ENCODE assay signal across 9 cellular contexts in the genomic region with DNA sequence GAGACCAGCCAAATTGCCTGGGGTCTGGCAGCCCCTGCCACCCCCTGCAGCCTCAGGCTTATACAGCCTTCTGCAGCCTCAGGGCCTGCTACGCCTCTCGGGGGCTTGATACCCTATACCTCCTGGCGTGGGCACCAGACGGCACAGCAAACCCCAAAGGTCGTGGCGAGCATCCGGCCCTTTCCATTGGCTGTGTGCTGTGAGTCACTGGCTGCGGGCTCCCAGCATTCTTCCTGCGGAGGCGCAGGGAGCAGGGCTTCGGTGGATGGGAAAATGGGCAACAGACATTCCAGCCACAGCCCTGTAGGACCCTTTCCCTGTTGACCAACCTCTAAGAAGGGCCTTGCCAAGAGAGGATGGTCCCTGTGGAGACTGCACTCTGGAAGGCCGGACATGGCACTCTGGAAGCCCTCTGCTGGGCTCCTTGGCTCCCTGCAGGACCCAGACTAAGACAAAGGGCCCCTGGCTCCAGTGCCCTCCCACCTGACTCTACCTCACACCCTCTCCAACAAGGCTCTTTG. TPM values are rescaled to one million over a fixed set of nuclear protein-coding genes. Genes with fewer than 3 reads are reported as not detected.
DNase-seq lines count a peak whose midpoint lies in the region; ATAC-seq, FAIRE-seq and TF ChIP-seq lines count a peak whose summit lies in the region.
"Had no signal": no experiment of that assay in that cellular context is flagged by ENCODE, and none has a peak within 500 bp of the region (broad histone marks: within the 10 kb centered on the region; RNA-seq: fewer than 3 reads in every experiment).

No MANE protein-coding gene starts in this region.

- H3K4me3 Mint-ChIP-seq in astrocyte (ENCODE audit: unreplicated experiment) = no peak overlapping the region

- peaks cover 41% of the 10 kb centered on the region for H3K36me3 Mint-ChIP-seq in astrocyte (ENCODE audit: low read depth, unreplicated experiment)

- no peaks in the 10 kb centered on the region for H3K9me3 Mint-ChIP-seq in astrocyte (ENCODE audit: unreplicated experiment)

- no peak overlapping the region for H3K27ac Mint-ChIP-seq in astrocyte (ENCODE audit: unreplicated experiment)

- FAIRE-seq in astrocyte (lab: Jason Lieb, UNC) = no peak

- peak; percentile 19 to 50 for DNase-seq in HAP-1 (ENCODE audit: low spot score in 2 of 2)
- DNase-seq in astrocyte (ENCODE audit: low read depth) = peak; percentile 76
- DNase-seq in islet precursor cell = peak; percentile 66
- no peak for DNase-seq in cerebellum (ENCODE audit: low spot score)

- H3K79me2 ChIP-seq in astrocyte (ENCODE audit: insufficient read depth, low read length) = peaks cover 24% of the 10 kb centered on the region

- H3K4me3 ChIP-seq in HAP-1 (no peak overlapping the region), astrocyte (ENCODE audit: insufficient read depth, low read depth, low read length) (no peak overlapping the region)

- in situ Hi-C loops in HAP-1 (cut with MboI; ENCODE audit: low sequenced_read_pairs) = no loop called here

- no peak overlapping the region for H3K4me2 ChIP-seq in astrocyte (ENCODE audit: low read length)

- H3K4me1 Mint-ChIP-seq in astrocyte (ENCODE audit: low read depth, unreplicated experiment) = peaks cover 12% of the 10 kb centered on the region

- H3K4me1 ChIP-seq in HAP-1 (no peaks in the 10 kb centered on the region), astrocyte (ENCODE audit: insufficient read depth, low read length) (peaks cover 19% of the 10 kb centered on the region)

- H3K27me3 ChIP-seq in HAP-1 (ENCODE audit: low read depth) (peaks cover 7% of the 10 kb centered on the region), astrocyte (ENCODE audit: insufficient read depth, low read length) (no peaks in the 10 kb centered on the region)

- H3K36me3 ChIP-seq in HAP-1 (replicated peaks) = no peaks in the 10 kb centered on the region
- peaks cover 6% of the 10 kb centered on the region for H3K36me3 ChIP-seq in astrocyte (ENCODE audit: insufficient read depth, low read length)

- H3K27me3 Mint-ChIP-seq in astrocyte (ENCODE audit: low read depth, unreplicated experiment) = no peaks in the 10 kb centered on the region

- no peak overlapping the region for H2AFZ ChIP-seq in astrocyte (ENCODE audit: low read depth, low read length)

- H3K9me3 ChIP-seq in HAP-1 = no peaks in the 10 kb centered on the region
- H3K9me3 ChIP-seq in astrocyte (ENCODE audit: insufficient read depth, low read depth, low read length) = no peaks in the 10 kb centered on the region

- H4K20me1 ChIP-seq in astrocyte (ENCODE audit: insufficient read depth, low read length) = peaks cover 37% of the 10 kb centered on the region

- ATAC-seq in HG03342 (IDR thresholded peaks at IDR 0.05; ENCODE audit: unreplicated experiment) (no peak), HG03095 (IDR thresholded peaks at IDR 0.05; ENCODE audit: unreplicated experiment) (no peak), HG02852 (IDR thresholded peaks at IDR 0.05; ENCODE audit: unreplicated experiment) (no peak)
- ATAC-seq: esophagus mucosa had no signal

- TF ChIP-seq CTCF in 22Rv1 (IDR thresholded peaks at IDR 0.05) = peak; percentile 26; the same call in 1 of the 2 replicates
- peak; percentile 44 for TF ChIP-seq CTCF in astrocyte (IDR thresholded peaks at IDR 0.05; ENCODE audit: insufficient read depth, low read depth, low read length)

- peak overlapping the region; percentile 1 for H3K9ac ChIP-seq in astrocyte (ENCODE audit: low read length)

- H3K27ac ChIP-seq in 22Rv1 (no peak overlapping the region), astrocyte (ENCODE audit: low read depth, low read length) (peak overlapping the region; percentile 35)

RNA-seq across cellular contexts. Expression of a gene that starts 59.6 kb away (rescaled TPM):
- total RNA-seq in astrocyte = 193 and 369 TPM in 2 replicates
- total RNA-seq in cerebellum = 4.2 TPM

Comparison
In these comparisons a context has a peak if more than half of its experiments do, and no peak if none do; other contexts are left out.
1. RNA of a gene that starts 59.6 kb away (total RNA-seq): 193 to 369 TPM in astrocyte; 4.2 TPM in cerebellum (single experiment); every median in the first group is over 10 times any median in the second.